Comparison of ENCODE assay signal across 8 cellular contexts in genomic region chr9:88387733-88388202, GRCh38. TPM values are rescaled to one million over a fixed set of nuclear protein-coding genes. Genes with fewer than 3 reads are reported as not detected.
DNase-seq lines count a peak whose midpoint lies in the region; ATAC-seq, FAIRE-seq and TF ChIP-seq lines count a peak whose summit lies in the region.

No MANE protein-coding gene starts in this region.

- H3K27me3 ChIP-seq in RWPE2 (ENCODE audit: insufficient read depth, poor library complexity, severe bottlenecking) (no peaks in the 10 kb centered on the region), right atrium auricular region (no peaks in the 10 kb centered on the region)

- H3K4me3 ChIP-seq in RWPE2 (ENCODE audit: severe bottlenecking) = peak overlapping the region; percentile 100
- H3K4me3 ChIP-seq in right atrium auricular region = peak overlapping the region; percentile 70 to 86

- H3K36me3 ChIP-seq in RWPE2 (ENCODE audit: low read depth) = peaks cover 29% of the 10 kb centered on the region
- H3K36me3 ChIP-seq in right atrium auricular region = no peaks in the 10 kb centered on the region

- DNase-seq in AML-193 (lab: John Stamatoyannopoulos, UW) (peak; percentile 25 to 46), RWPE2 (ENCODE audit: low spot score) (peak; percentile 68), amniotic epithelial cell (ENCODE audit: low read depth) (peak; percentile 65), right atrium auricular region (ENCODE audit: low spot score) (peak; percentile 68), progenitor cell of endocrine pancreas (ENCODE audit: low spot score, unreplicated experiment) (no peak), GM19239 (ENCODE audit: insufficient read length, low spot score) (no peak)

- H3K4me1 ChIP-seq in RWPE2 (ENCODE audit: insufficient read depth, poor library complexity, severe bottlenecking) (peaks cover 13% of the 10 kb centered on the region), right atrium auricular region (peaks cover 0 to 25% of the 10 kb centered on the region in 2 donors)

- TF ChIP-seq CTCF in RWPE2 (IDR thresholded peaks at IDR 0.05; ENCODE audit: poor library complexity, severe bottlenecking) (no peak), right atrium auricular region (IDR thresholded peaks at IDR 0.05) (no peak), progenitor cell of endocrine pancreas (IDR thresholded peaks at IDR 0.05; ENCODE audit: unreplicated experiment) (no peak)

- H3K27ac Mint-ChIP-seq in progenitor cell of endocrine pancreas = peak overlapping the region; percentile 98

- no peaks in the 10 kb centered on the region for H3K9me3 Mint-ChIP-seq in progenitor cell of endocrine pancreas (ENCODE audit: low read depth)

- ATAC-seq in GM18868 (IDR thresholded peaks at IDR 0.05; ENCODE audit: unreplicated experiment) = peak; percentile 8
- peak; percentile 11 for ATAC-seq in HG03175 (IDR thresholded peaks at IDR 0.05; ENCODE audit: unreplicated experiment)
- ATAC-seq in RWPE2 (ENCODE audit: low read depth) = peak; percentile 76

- H3K36me3 Mint-ChIP-seq in progenitor cell of endocrine pancreas (ENCODE audit: insufficient read depth) = peaks cover 4% of the 10 kb centered on the region

- H3K4me1 Mint-ChIP-seq in progenitor cell of endocrine pancreas (ENCODE audit: low read depth) = peaks cover 35% of the 10 kb centered on the region

- no peak for FAIRE-seq in GM19239 (lab: Jason Lieb, UNC)

- H3K9me3 ChIP-seq in RWPE2 (ENCODE audit: severe bottlenecking) (no peaks in the 10 kb centered on the region), right atrium auricular region (no peaks in the 10 kb centered on the region)

- H3K4me3 Mint-ChIP-seq in progenitor cell of endocrine pancreas (ENCODE audit: low read depth) = peak overlapping the region; percentile 84

- no peaks in the 10 kb centered on the region for H3K27me3 Mint-ChIP-seq in progenitor cell of endocrine pancreas

- H3K27ac ChIP-seq in RWPE2 (ENCODE audit: poor library complexity, severe bottlenecking) (peak overlapping the region; percentile 83), right atrium auricular region (peak overlapping the region; percentile 82 to 90)

RNA-seq across cellular contexts. Expression of gene SPIN1, which starts 0.5 kb away (rescaled TPM):
- total RNA-seq in right atrium auricular region (10 to 100 TPM; 48.9 to 55.4 TPM), progenitor cell of endocrine pancreas (151 and 154 TPM in 2 replicates)

Comparison
In these comparisons a context has a peak if more than half of its experiments do, and no peak if none do; other contexts are left out.
1. DNase-seq: peak in AML-193 (2 of 2), RWPE2 (single experiment), amniotic epithelial cell (single experiment) and right atrium auricular region (single experiment); none in progenitor cell of endocrine pancreas (single experiment) and GM19239 (single experiment).
2. ATAC-seq: peak in every context shown above with its lines; median percentile 76 in RWPE2; 11 in HG03175; 8 in GM18868.